Comparison of ENCODE assay signal across 23 cellular contexts in genomic region chr5:45110399-45110798, GRCh38.
DNase-seq lines count a peak whose midpoint lies in the region; ATAC-seq and TF ChIP-seq lines count a peak whose summit lies in the region.
"Had no signal": no experiment of that assay in that cellular context is flagged by ENCODE, and none has a peak within 500 bp of the region (broad histone marks: within the 10 kb centered on the region; RNA-seq: fewer than 3 reads in every experiment).

No MANE protein-coding gene starts in this region.

- no peak overlapping the region for H3K56ac ChIP-seq in H9 (ENCODE audit: insufficient read length, low read depth, low read length)

- no peak overlapping the region for H3K18ac ChIP-seq in H9 (ENCODE audit: insufficient read length, low read depth, low read length)
- H3K18ac ChIP-seq in neuronal stem cell (ENCODE audit: low read length) = no peak overlapping the region

- H3K14ac ChIP-seq in H9 (ENCODE audit: insufficient read depth, low read length) (no peak overlapping the region), neuronal stem cell (ENCODE audit: low read length) (no peak overlapping the region)

- H2BK12ac ChIP-seq in H9 (ENCODE audit: insufficient read length, low read depth, low read length) = no peak overlapping the region
- no peak overlapping the region for H2BK12ac ChIP-seq in neuronal stem cell (ENCODE audit: low read length)

- peak overlapping the region; percentile 8 for H3K4me2 ChIP-seq in H9 (ENCODE audit: insufficient read depth, insufficient read length, low read length)
- no peak overlapping the region for H3K4me2 ChIP-seq in neuronal stem cell (ENCODE audit: insufficient read depth, low read length, poor library complexity, severe bottlenecking)
- H3K4me2 ChIP-seq: A549, KMS-11 had no signal

- no peak for TF ChIP-seq CTCF in H9 (conservative IDR thresholded peaks at IDR 0.05)
- TF ChIP-seq CTCF in CD4-positive, alpha-beta T cell (IDR thresholded peaks at IDR 0.05) = no peak

- peak overlapping the region; percentile 0 to 93 (median 2); a peak in 5 of 7 replicates for H3K27ac Mint-ChIP-seq in H9
- no peak overlapping the region for H3K27ac Mint-ChIP-seq in CD4-positive, alpha-beta T cell
- no peak overlapping the region for H3K27ac Mint-ChIP-seq in activated naive CD8-positive, alpha-beta T cell treated with anti-CD3 and anti-CD28 coated beads, Interleukin-2, amount 50 U/mL, for 24 hours
- H3K27ac Mint-ChIP-seq: B cell, CD14-positive monocyte had no signal

- H3K27ac ChIP-seq in H9 (ENCODE audit: insufficient read length, low read depth, low read length) (peak overlapping the region; percentile 92), caudate nucleus (ENCODE audit: low read depth, low read length) (peak overlapping the region; percentile 48), neuronal stem cell (replicated peaks; ENCODE audit: low read length) (no peak overlapping the region)
- no peak overlapping the region for H3K27ac ChIP-seq in CD4-positive, alpha-beta T cell (ENCODE audit: low read depth, low read length)
- H3K27ac ChIP-seq: A549, HL-60, KMS-11 had no signal

- ATAC-seq in CD4-positive, alpha-beta T cell (ENCODE audit: poor library complexity) = no peak
- ATAC-seq in activated naive CD8-positive, alpha-beta T cell treated with anti-CD3 and anti-CD28 coated beads, Interleukin-2, amount 50 U/mL, for 24 hours = no peak
- ATAC-seq: A549, Panc1 had no signal

- H3K9ac ChIP-seq in H9 (ENCODE audit: extremely low read depth, insufficient read length, low read length) (no peak overlapping the region), neuronal stem cell (ENCODE audit: low read depth, low read length, poor library complexity) (no peak overlapping the region)
- H3K9ac ChIP-seq: KMS-11 had no signal

- H2BK5ac ChIP-seq in H9 (ENCODE audit: insufficient read length, low read length) (no peak overlapping the region), neuronal stem cell (ENCODE audit: low read length) (no peak overlapping the region)

- POLR2A ChIA-PET in CD4-positive, alpha-beta T cell (lab: Charles Lee) = no interaction called here

- no peak overlapping the region for H3K4ac ChIP-seq in H9 (ENCODE audit: low read depth, low read length)
- H3K4ac ChIP-seq in neuronal stem cell (ENCODE audit: low read length) = no peak overlapping the region

- H3K4me1 Mint-ChIP-seq in H9 = peaks cover 37 to 45% of the 10 kb centered on the region in 2 experiments
- H3K4me1 Mint-ChIP-seq in CD4-positive, alpha-beta T cell (ENCODE audit: low read depth) = no peaks in the 10 kb centered on the region
- H3K4me1 Mint-ChIP-seq in activated naive CD8-positive, alpha-beta T cell treated with anti-CD3 and anti-CD28 coated beads, Interleukin-2, amount 50 U/mL, for 24 hours = no peaks in the 10 kb centered on the region
- H3K4me1 Mint-ChIP-seq: B cell, CD14-positive monocyte had no signal

- H3K36me3 ChIP-seq in neuronal stem cell (replicated peaks in 1 of 2; ENCODE audit: control insufficient read depth in 2 of 2, insufficient read depth in 2 of 2, low read length in 2 of 2) = no peaks in the 10 kb centered on the region
- H3K36me3 ChIP-seq: HAP-1 had no signal

- intact Hi-C loops in CD4-positive, alpha-beta T cell (cut with DNase I, micrococcal nuclease) = no loop called here

- peaks cover 0 to under 1% of the 10 kb centered on the region in 2 experiments; a peak in 2 of 5 replicates for H3K9me3 Mint-ChIP-seq in H9
- peaks cover 9% of the 10 kb centered on the region for H3K9me3 Mint-ChIP-seq in CD4-positive, alpha-beta T cell
- peaks cover 8% of the 10 kb centered on the region for H3K9me3 Mint-ChIP-seq in activated naive CD8-positive, alpha-beta T cell treated with anti-CD3 and anti-CD28 coated beads, Interleukin-2, amount 50 U/mL, for 24 hours

- no peak overlapping the region for H2BK15ac ChIP-seq in H9 (ENCODE audit: low read depth, low read length)
- no peak overlapping the region for H2BK15ac ChIP-seq in neuronal stem cell (ENCODE audit: low read length)

- WGBS in H9 (ENCODE audit: extremely low coverage, insufficient read length, low lambda C conversion rate) = no CpG with 5 or more reads among the region's 1 CpG
- no CpG with 5 or more reads among the region's 1 CpG for WGBS in neuronal stem cell (ENCODE audit: extremely low coverage in 2 of 2, insufficient read length in 2 of 2, insufficient replicate concordance in 1 of 2), 2 donors

- H3K36me3 Mint-ChIP-seq in H9 (ENCODE audit: insufficient read depth in 1 of 3, low read depth in 3 of 3) = peaks cover 0 to 6% (median 0%) of the 10 kb centered on the region in 3 experiments; a peak in 3 of 7 replicates
- H3K36me3 Mint-ChIP-seq in CD4-positive, alpha-beta T cell (ENCODE audit: low read depth) = no peaks in the 10 kb centered on the region
- H3K36me3 Mint-ChIP-seq in activated naive CD8-positive, alpha-beta T cell treated with anti-CD3 and anti-CD28 coated beads, Interleukin-2, amount 50 U/mL, for 24 hours (ENCODE audit: low read depth) = no peaks in the 10 kb centered on the region
- H3K36me3 Mint-ChIP-seq: CD14-positive monocyte had no signal

- H3K4me3 ChIP-seq in neuronal stem cell (ENCODE audit: low read length in 2 of 2) = no peak overlapping the region
- H3K4me3 ChIP-seq: A549, HAP-1 had no signal

- no peak overlapping the region for H4K91ac ChIP-seq in H9 (ENCODE audit: insufficient read length, low read depth, low read length)
- H4K91ac ChIP-seq in neuronal stem cell (ENCODE audit: low read depth, low read length, poor library complexity) = no peak overlapping the region

- H3K4me3 Mint-ChIP-seq in H9 = peak overlapping the region in 1 of 2 experiments; percentile 15; a peak in 3 of 5 replicates
- H3K4me3 Mint-ChIP-seq in CD4-positive, alpha-beta T cell = no peak overlapping the region
- no peak overlapping the region for H3K4me3 Mint-ChIP-seq in activated naive CD8-positive, alpha-beta T cell treated with anti-CD3 and anti-CD28 coated beads, Interleukin-2, amount 50 U/mL, for 24 hours
- H3K4me3 Mint-ChIP-seq: B cell, CD14-positive monocyte had no signal

- DNase-seq in H9 (no peak), caudate nucleus (lab: John Stamatoyannopoulos, UW) (no peak), iPS-NIHi11 (ENCODE audit: low spot score) (peak; percentile 18), neuronal stem cell (ENCODE audit: low spot score) (no peak)
- DNase-seq in activated effector memory CD4-positive, alpha-beta T cell treated with anti-CD3 and anti-CD28 coated beads, Interleukin-2, amount 50 U/mL, for 16 hours = no peak
- DNase-seq in CD4-positive, alpha-beta T cell = no peak
- DNase-seq in activated naive CD8-positive, alpha-beta T cell treated with anti-CD3 and anti-CD28 coated beads, Interleukin-2, amount 50 U/mL, for 24 hours = no peak
- DNase-seq: DMS53, GF-D8, IMR-90, NCI-H1105, NCI-H146, NCI-H2029, NCI-H524 treated with DMSO at 0.1 percent for 48 hours, NCI-H82, SIG-M5 had no signal

- H3K27me3 Mint-ChIP-seq in H9 (ENCODE audit: low read depth) = no peaks in the 10 kb centered on the region
- no peaks in the 10 kb centered on the region for H3K27me3 Mint-ChIP-seq in CD4-positive, alpha-beta T cell
- H3K27me3 Mint-ChIP-seq in activated naive CD8-positive, alpha-beta T cell treated with anti-CD3 and anti-CD28 coated beads, Interleukin-2, amount 50 U/mL, for 24 hours = no peaks in the 10 kb centered on the region
- H3K27me3 Mint-ChIP-seq: B cell had no signal

- H3K27me3 ChIP-seq in H9 (ENCODE audit: insufficient read depth, low read length) (no peaks in the 10 kb centered on the region), neuronal stem cell (ENCODE audit: control insufficient read depth in 3 of 3, insufficient read depth in 3 of 3, low read depth in 1 of 3, low read length in 3 of 3) (no peaks in the 10 kb centered on the region)
- no peaks in the 10 kb centered on the region for H3K27me3 ChIP-seq in CD4-positive, alpha-beta T cell (ENCODE audit: control insufficient read depth, insufficient read depth, low read length)

- no peak overlapping the region for H4K5ac ChIP-seq in H9 (ENCODE audit: insufficient read length, low read depth, low read length)

- H4K20me1 ChIP-seq in H9 (ENCODE audit: control insufficient read depth, insufficient read depth, insufficient read length) = no peaks in the 10 kb centered on the region

- no peak overlapping the region for H3K23ac ChIP-seq in H9 (ENCODE audit: insufficient read length, low read depth, low read length)
- H3K23ac ChIP-seq in neuronal stem cell (ENCODE audit: low read depth, low read length, poor library complexity) = no peak overlapping the region

- H2BK20ac ChIP-seq in H9 (ENCODE audit: low read depth, low read length, poor library complexity, severe bottlenecking) = no peak overlapping the region

- no peak overlapping the region for H4K8ac ChIP-seq in H9 (replicated peaks; ENCODE audit: insufficient read length, low read depth, low read length)
- H4K8ac ChIP-seq in neuronal stem cell (ENCODE audit: low read depth, low read length) = no peak overlapping the region

- H2AFZ ChIP-seq in H9 (ENCODE audit: low read length) (no peak overlapping the region), neuronal stem cell (ENCODE audit: low read length) (peak overlapping the region; percentile 32)

- H2AK5ac ChIP-seq in H9 (ENCODE audit: insufficient read length, low read length) (no peak overlapping the region), neuronal stem cell (ENCODE audit: low read depth, low read length) (no peak overlapping the region)

- no peaks in the 10 kb centered on the region for H3K79me1 ChIP-seq in H9 (ENCODE audit: insufficient read depth, low read depth, low read length, poor library complexity, severe bottlenecking)
- H3K79me1 ChIP-seq in neuronal stem cell (ENCODE audit: low read depth, low read length) = peaks cover 1% of the 10 kb centered on the region

- H3K23me2 ChIP-seq in H9 (ENCODE audit: insufficient read length, low read depth, low read length, poor library complexity, severe bottlenecking) = no peaks in the 10 kb centered on the region

- no peaks in the 10 kb centered on the region for H3K79me2 ChIP-seq in H9 (ENCODE audit: insufficient read depth, low read length)

- H2BK120ac ChIP-seq in H9 (ENCODE audit: low read depth, low read length, poor library complexity, severe bottlenecking) (no peak overlapping the region), neuronal stem cell (ENCODE audit: low read depth, low read length) (no peak overlapping the region)

- CTCF ChIA-PET in CD4-positive, alpha-beta T cell (lab: Charles Lee) = no interaction called here

- peaks cover 8% of the 10 kb centered on the region for H3K4me1 ChIP-seq in H9 (ENCODE audit: insufficient read depth, low read length)
- peaks cover 0 to 4% of the 10 kb centered on the region in 2 donors for H3K4me1 ChIP-seq in neuronal stem cell (ENCODE audit: control insufficient read depth in 2 of 2, insufficient read depth in 1 of 2, low read depth in 1 of 2, low read length in 2 of 2)
- H3K4me1 ChIP-seq: A549 had no signal

- H3T11ph ChIP-seq in H9 (ENCODE audit: low read length) = no peak overlapping the region

- H3K9me3 ChIP-seq in H9 (ENCODE audit: control insufficient read depth, low read depth, low read length) = no peaks in the 10 kb centered on the region
- H3K9me3 ChIP-seq in neuronal stem cell (replicated peaks in 1 of 2; ENCODE audit: control insufficient read depth in 2 of 2, insufficient read depth in 1 of 2, low read depth in 1 of 2, low read length in 2 of 2) = no peaks in the 10 kb centered on the region
- peaks cover 5% of the 10 kb centered on the region for H3K9me3 ChIP-seq in CD4-positive, alpha-beta T cell (ENCODE audit: control insufficient read depth, low read length)
- H3K9me3 ChIP-seq: A549, HAP-1 had no signal

Comparison
In these comparisons a context has a peak if more than half of its experiments do, and no peak if none do; other contexts are left out.
1. H3K27ac ChIP-seq: peak in H9 (single experiment) and caudate nucleus (single experiment); none in neuronal stem cell (single experiment) and CD4-positive, alpha-beta T cell (single experiment).
2. H3K27ac Mint-ChIP-seq: peak in H9 (3 of 3); none in CD4-positive, alpha-beta T cell (single experiment) and activated naive CD8-positive, alpha-beta T cell treated with anti-CD3 and anti-CD28 coated beads, Interleukin-2, amount 50 U/mL, for 24 hours (single experiment).